Comparison of ENCODE assay signal across 9 cellular contexts in genomic region chr4:158253350-158253980, GRCh38. TPM values are rescaled to one million over a fixed set of nuclear protein-coding genes. Genes with fewer than 3 reads are reported as not detected.
DNase-seq lines count a peak whose midpoint lies in the region; ATAC-seq and TF ChIP-seq lines count a peak whose summit lies in the region.
"Had no signal": no experiment of that assay in that cellular context is flagged by ENCODE, and none has a peak within 500 bp of the region (broad histone marks: within the 10 kb centered on the region; RNA-seq: fewer than 3 reads in every experiment).

No MANE protein-coding gene starts in this region.

- ATAC-seq in GM21576 (IDR thresholded peaks at IDR 0.05; ENCODE audit: unreplicated experiment) = peak; percentile 64

- H3F3A ChIP-seq in smooth muscle cell (ENCODE audit: low read depth) = no peaks in the 10 kb centered on the region

- WGBS in hepatocyte (ENCODE audit: low lambda C conversion rate, missing lambda C conversion rate) = 38% methylated on average over 6 of the region's 6 CpGs
- 41% methylated on average over 6 of the region's 6 CpGs for WGBS in smooth muscle cell (ENCODE audit: low lambda C conversion rate)

- H3K9ac ChIP-seq in smooth muscle cell (ENCODE audit: low read depth) = no peak overlapping the region

- DNase-seq in NCI-H2196 (lab: John Stamatoyannopoulos, UW; ENCODE audit: unreplicated experiment) (peak; percentile 18), NCI-H2196 treated with DMSO at 0.1 percent for 48 hours (lab: John Stamatoyannopoulos, UW; ENCODE audit: unreplicated experiment) (no peak), HT-29 (ENCODE audit: low spot score) (peak; percentile 71), OCI-M2 (lab: John Stamatoyannopoulos, UW; ENCODE audit: unreplicated experiment) (peak; percentile 21), astrocyte of the cerebellum (ENCODE audit: low read depth) (peak; percentile 53), hepatocyte (ENCODE audit: low spot score) (peak; percentile 78), smooth muscle cell (lab: John Stamatoyannopoulos, UW; ENCODE audit: unreplicated experiment) (no peak)

- TF ChIP-seq CTCF in astrocyte of the cerebellum (IDR thresholded peaks at IDR 0.05; ENCODE audit: low read depth, low read length, missing control alignments) (peak; percentile 69), hepatocyte (IDR thresholded peaks at IDR 0.05; ENCODE audit: poor library complexity) (peak; percentile 76), smooth muscle cell (IDR thresholded peaks at IDR 0.05; ENCODE audit: borderline replicate concordance, insufficient read depth, poor library complexity, severe bottlenecking) (peak; percentile 68)

- no peaks in the 10 kb centered on the region for H3K27me3 ChIP-seq in hepatocyte
- H3K27me3 ChIP-seq in smooth muscle cell (ENCODE audit: low read depth) = no peaks in the 10 kb centered on the region

- no peak overlapping the region for H2AFZ ChIP-seq in hepatocyte
- H2AFZ ChIP-seq in smooth muscle cell (ENCODE audit: low read depth) = no peak overlapping the region

- H3K9me2 ChIP-seq in hepatocyte (replicated peaks; ENCODE audit: insufficient read depth) = no peaks in the 10 kb centered on the region

- H3K27ac ChIP-seq in hepatocyte = no peak overlapping the region
- no peak overlapping the region for H3K27ac ChIP-seq in smooth muscle cell (ENCODE audit: low read depth)

- H4K20me1 ChIP-seq in hepatocyte (ENCODE audit: insufficient read depth, poor library complexity, severe bottlenecking) = no peaks in the 10 kb centered on the region
- no peaks in the 10 kb centered on the region for H4K20me1 ChIP-seq in smooth muscle cell (ENCODE audit: low read depth)

- in situ Hi-C loops in astrocyte of the cerebellum (cut with HindIII; ENCODE audit: low sequenced_read_pairs) = no loop called here

- no peaks in the 10 kb centered on the region for H3K79me2 ChIP-seq in hepatocyte
- no peaks in the 10 kb centered on the region for H3K79me2 ChIP-seq in smooth muscle cell (ENCODE audit: low read depth)

- no peaks in the 10 kb centered on the region for H3K36me3 ChIP-seq in hepatocyte (replicated peaks; ENCODE audit: insufficient read depth, low read depth)
- no peaks in the 10 kb centered on the region for H3K36me3 ChIP-seq in smooth muscle cell (ENCODE audit: low read depth)

- no peaks in the 10 kb centered on the region for H3K4me1 ChIP-seq in hepatocyte (ENCODE audit: insufficient read depth)
- H3K4me1 ChIP-seq in smooth muscle cell (ENCODE audit: low read depth) = no peaks in the 10 kb centered on the region

- H3K9me3 ChIP-seq in hepatocyte (ENCODE audit: low read depth) (no peaks in the 10 kb centered on the region), smooth muscle cell (replicated peaks; ENCODE audit: low read depth) (no peaks in the 10 kb centered on the region)

- H3K4me3 ChIP-seq in astrocyte of the cerebellum (ENCODE audit: low read depth, low read length) (no peak overlapping the region), hepatocyte (no peak overlapping the region), smooth muscle cell (no peak overlapping the region)

- no peak overlapping the region for H3K4me2 ChIP-seq in hepatocyte
- H3K4me2 ChIP-seq in smooth muscle cell = no peak overlapping the region

RNA-seq across cellular contexts. Expression of gene TMEM144, which starts 43.2 kb away (rescaled TPM):
- total RNA-seq in HT-29 (2014; rRNA removed; shearing (Covaris generic)) = 2.4 and 4.6 TPM in 2 replicates
- total RNA-seq in hepatocyte (58.9 and 68.5 TPM in 2 replicates), smooth muscle cell (4.4 and 13.8 TPM in 2 replicates)
- polyA plus RNA-seq in hepatocyte (17.5 and 18.4 TPM in 2 replicates), smooth muscle cell (0.48 and 2.7 TPM in 2 replicates)
- polyA plus RNA-seq: CD8-positive, alpha-beta memory T cell had no signal

Comparison
In these comparisons a context has a peak if more than half of its experiments do, and no peak if none do; other contexts are left out.
1. DNase-seq: peak in NCI-H2196 (single experiment), HT-29 (single experiment), OCI-M2 (single experiment), astrocyte of the cerebellum (single experiment) and hepatocyte (single experiment); none in NCI-H2196 treated with DMSO at 0.1 percent for 48 hours (single experiment) and smooth muscle cell (single experiment).
2. Peak in every context shown above with its lines, with median percentiles within 50 percentile points of each other: CTCF ChIP-seq.